23 cellular contexts compared by ENCODE assay signal in genomic region chr12:5185435-5186069, GRCh38.
A peak's percentile ranks its signal among the peaks of the same experiment; 100 is the strongest.
DNase-seq lines count a peak whose midpoint lies in the region; ATAC-seq and TF ChIP-seq lines count a peak whose summit lies in the region.
"Had no signal": no experiment of that assay in that cellular context is flagged by ENCODE, and none has a peak within 500 bp of the region (broad histone marks: within the 10 kb centered on the region; RNA-seq: fewer than 3 reads in every experiment).

No MANE protein-coding gene starts in this region.

- H3K4me3 Mint-ChIP-seq in H9 = no peak overlapping the region
- H3K4me3 Mint-ChIP-seq: activated naive CD4-positive, alpha-beta T cell treated with anti-CD3 and anti-CD28 coated beads, Interleukin-2, amount 50 U/mL, for 24 hours; B cell; IgD-negative memory B cell had no signal

- no peak overlapping the region for H3T11ph ChIP-seq in H9 (ENCODE audit: low read length)

- H4K5ac ChIP-seq in H9 (ENCODE audit: insufficient read length, low read depth, low read length) = no peak overlapping the region

- TF ChIP-seq CTCF in thoracic aorta (IDR thresholded peaks at IDR 0.05) (no peak), H9 (conservative IDR thresholded peaks at IDR 0.05) (no peak)

- H2BK120ac ChIP-seq in trophoblast cell (ENCODE audit: insufficient read depth, low read length, poor library complexity) (no peak overlapping the region), H9 (ENCODE audit: low read depth, low read length, poor library complexity, severe bottlenecking) (no peak overlapping the region)

- H3K9me3 Mint-ChIP-seq in H9 = no peaks in the 10 kb centered on the region; a peak in 1 of 5 replicates
- H3K9me3 Mint-ChIP-seq: activated naive CD4-positive, alpha-beta T cell treated with anti-CD3 and anti-CD28 coated beads, Interleukin-2, amount 50 U/mL, for 24 hours had no signal

- H3K27me3 Mint-ChIP-seq in H9 (ENCODE audit: low read depth) = no peaks in the 10 kb centered on the region; the same call in 1 of the 2 replicates

- no peak overlapping the region for H3K18ac ChIP-seq in trophoblast cell (ENCODE audit: low read length)
- no peak overlapping the region for H3K18ac ChIP-seq in H9 (ENCODE audit: insufficient read length, low read depth, low read length)

- H3K23me2 ChIP-seq in H9 (ENCODE audit: insufficient read length, low read depth, low read length, poor library complexity, severe bottlenecking) = no peaks in the 10 kb centered on the region

- no peak overlapping the region for H2BK15ac ChIP-seq in H9 (ENCODE audit: low read depth, low read length)

- H2BK5ac ChIP-seq in trophoblast cell (ENCODE audit: low read depth, low read length, poor library complexity) (no peak overlapping the region), H9 (ENCODE audit: insufficient read length, low read length) (no peak overlapping the region)

- H2AK5ac ChIP-seq in trophoblast cell (ENCODE audit: low read length) (no peak overlapping the region), H9 (ENCODE audit: insufficient read length, low read length) (no peak overlapping the region)

- H4K12ac ChIP-seq in trophoblast cell (ENCODE audit: low read depth, low read length) = no peak overlapping the region

- H3K27ac ChIP-seq in duodenal mucosa (ENCODE audit: low read depth, low read length) (no peak overlapping the region), thoracic aorta (peak overlapping the region; percentile 30 to 53), trophoblast cell (ENCODE audit: low read depth, low read length) (no peak overlapping the region), H9 (ENCODE audit: insufficient read length, low read depth, low read length) (no peak overlapping the region)
- H3K27ac ChIP-seq: brain microvascular endothelial cell, HL-60 had no signal

- WGBS in trophoblast cell (ENCODE audit: extremely low coverage, insufficient coverage, insufficient read length) = no CpG with 5 or more reads among the region's 8 CpGs
- no CpG with 5 or more reads among the region's 8 CpGs for WGBS in H9 (ENCODE audit: extremely low coverage, insufficient read length, low lambda C conversion rate)

- H3K79me2 ChIP-seq in trophoblast cell (ENCODE audit: control insufficient read depth, insufficient read depth, low read length, poor library complexity) (no peaks in the 10 kb centered on the region), H9 (ENCODE audit: insufficient read depth, low read length) (no peaks in the 10 kb centered on the region)

- no peak overlapping the region for H3K14ac ChIP-seq in trophoblast cell (ENCODE audit: low read length)
- no peak overlapping the region for H3K14ac ChIP-seq in H9 (ENCODE audit: insufficient read depth, low read length)

- no peak overlapping the region; a peak in 1 of 7 replicates for H3K27ac Mint-ChIP-seq in H9
- H3K27ac Mint-ChIP-seq: activated naive CD4-positive, alpha-beta T cell treated with anti-CD3 and anti-CD28 coated beads, Interleukin-2, amount 50 U/mL, for 24 hours; B cell; IgD-negative memory B cell had no signal

- H3K4me3 ChIP-seq in duodenal mucosa (ENCODE audit: low read depth in 1 of 2, low read length in 2 of 2) = peak overlapping the region; percentile 59 to 60
- H3K4me3 ChIP-seq in mucosa of stomach (ENCODE audit: low read length) = peak overlapping the region; percentile 6
- peak overlapping the region; percentile 68 for H3K4me3 ChIP-seq in thoracic aorta
- H3K4me3 ChIP-seq in trophoblast cell (ENCODE audit: low read depth, low read length) = no peak overlapping the region

- H3K27me3 ChIP-seq in duodenal mucosa (ENCODE audit: control insufficient read depth in 1 of 2, insufficient read depth in 2 of 2, low read length in 2 of 2) (no peaks in the 10 kb centered on the region), mucosa of stomach (ENCODE audit: control insufficient read depth, insufficient read depth, low read length) (no peaks in the 10 kb centered on the region), thoracic aorta (replicated peaks; ENCODE audit: insufficient read depth) (no peaks in the 10 kb centered on the region), trophoblast cell (ENCODE audit: insufficient read depth, low read length) (no peaks in the 10 kb centered on the region), H9 (ENCODE audit: insufficient read depth, low read length) (no peaks in the 10 kb centered on the region)
- H3K27me3 ChIP-seq: brain microvascular endothelial cell had no signal

- H3K36me3 Mint-ChIP-seq in H9 (ENCODE audit: insufficient read depth in 1 of 3, low read depth in 3 of 3) = no peaks in the 10 kb centered on the region; a peak in 1 of 7 replicates
- H3K36me3 Mint-ChIP-seq: activated naive CD4-positive, alpha-beta T cell treated with anti-CD3 and anti-CD28 coated beads, Interleukin-2, amount 50 U/mL, for 24 hours; IgD-negative memory B cell had no signal

- no peak overlapping the region for H2BK12ac ChIP-seq in trophoblast cell (ENCODE audit: low read length)
- H2BK12ac ChIP-seq in H9 (ENCODE audit: insufficient read length, low read depth, low read length) = no peak overlapping the region

- H3K79me1 ChIP-seq in trophoblast cell (ENCODE audit: low read length) (no peaks in the 10 kb centered on the region), H9 (ENCODE audit: insufficient read depth, low read depth, low read length, poor library complexity, severe bottlenecking) (no peaks in the 10 kb centered on the region)

- H3K4me2 ChIP-seq in trophoblast cell (ENCODE audit: low read length) (no peak overlapping the region), H9 (ENCODE audit: insufficient read depth, insufficient read length, low read length) (no peak overlapping the region)

- H3K56ac ChIP-seq in H9 (ENCODE audit: insufficient read length, low read depth, low read length) = no peak overlapping the region

- no peak overlapping the region for H3K23ac ChIP-seq in trophoblast cell (ENCODE audit: low read length)
- H3K23ac ChIP-seq in H9 (ENCODE audit: insufficient read length, low read depth, low read length) = no peak overlapping the region

- H3K36me3 ChIP-seq in duodenal mucosa (ENCODE audit: control insufficient read depth in 1 of 2, insufficient read depth in 2 of 2, low read length in 2 of 2) = no peaks in the 10 kb centered on the region
- H3K36me3 ChIP-seq in mucosa of stomach (ENCODE audit: control insufficient read depth, insufficient read depth, low read length) = no peaks in the 10 kb centered on the region
- H3K36me3 ChIP-seq in thoracic aorta = no peaks in the 10 kb centered on the region
- no peaks in the 10 kb centered on the region for H3K36me3 ChIP-seq in trophoblast cell (ENCODE audit: control insufficient read depth in 1 of 2, insufficient read depth in 2 of 2, low read length in 2 of 2)
- H3K36me3 ChIP-seq: brain microvascular endothelial cell had no signal

- DNase-seq in NCI-H2029 (lab: John Stamatoyannopoulos, UW) (peak; percentile 22), thoracic aorta (ENCODE audit: low spot score) (no peak), trophoblast cell (no peak), H9 (no peak)
- DNase-seq: activated CD4-positive, alpha-beta T cell treated with anti-CD3 and anti-CD28 coated beads, Interleukin-2, amount 50 U/mL, for 48 hours; activated T-cell treated with anti-CD3 and anti-CD28 coated beads, Interleukin-2, amount 50 U/mL, for 1 hour; brain microvascular endothelial cell; EL; hippocampal formation; islet precursor cell; NCI-H2081 treated with DMSO at 0.1 percent for 48 hours; NCI-H524; SHP77 treated with DMSO at 0.1 percent for 48 hours; stimulated activated naive CD8-positive, alpha-beta T cell treated with anti-CD3 and anti-CD28 coated beads, Interleukin-15, Interleukin-2, amounts not matched to agents 100 U/mL and 50 U/mL, for 24 hours had no signal

- H3K4me1 ChIP-seq in duodenal mucosa (ENCODE audit: control insufficient read depth in 1 of 2, insufficient read depth in 2 of 2, low read length in 2 of 2) (no peaks in the 10 kb centered on the region), mucosa of stomach (ENCODE audit: control insufficient read depth, insufficient read depth, low read length) (no peaks in the 10 kb centered on the region), thoracic aorta (ENCODE audit: control insufficient read depth in 1 of 2, low read depth in 2 of 2) (peaks cover 0 to 10% of the 10 kb centered on the region in 2 donors), trophoblast cell (ENCODE audit: control insufficient read depth in 1 of 2, insufficient read depth in 2 of 2, low read length in 2 of 2) (no peaks in the 10 kb centered on the region), H9 (ENCODE audit: insufficient read depth, low read length) (no peaks in the 10 kb centered on the region)

- H4K20me1 ChIP-seq in H9 (ENCODE audit: control insufficient read depth, insufficient read depth, insufficient read length) = no peaks in the 10 kb centered on the region

- peaks cover 7 to 8% of the 10 kb centered on the region in 2 experiments for H3K4me1 Mint-ChIP-seq in H9
- H3K4me1 Mint-ChIP-seq: activated naive CD4-positive, alpha-beta T cell treated with anti-CD3 and anti-CD28 coated beads, Interleukin-2, amount 50 U/mL, for 24 hours; B cell; IgD-negative memory B cell had no signal

- H3K4ac ChIP-seq in trophoblast cell (ENCODE audit: low read depth, low read length) (no peak overlapping the region), H9 (ENCODE audit: low read depth, low read length) (no peak overlapping the region)

- H2BK20ac ChIP-seq in H9 (ENCODE audit: low read depth, low read length, poor library complexity, severe bottlenecking) = no peak overlapping the region

- ATAC-seq in thoracic aorta (ENCODE audit: insufficient number of reproducible peaks, low FRiP score, low read depth) (no peak), GM18861 (IDR thresholded peaks at IDR 0.05; ENCODE audit: unreplicated experiment) (no peak), HG02678 (IDR thresholded peaks at IDR 0.05; ENCODE audit: unreplicated experiment) (no peak)
- ATAC-seq: esophagus mucosa; stimulated activated naive CD8-positive, alpha-beta T cell treated with anti-CD3 and anti-CD28 coated beads, Interleukin-15, Interleukin-2, amounts not matched to agents 100 U/mL and 50 U/mL, for 24 hours had no signal

- H3K9ac ChIP-seq in duodenal mucosa (ENCODE audit: low read depth in 1 of 2, low read length in 2 of 2) = peak overlapping the region in 1 of 2 donors; percentile 41
- H3K9ac ChIP-seq in mucosa of stomach (ENCODE audit: low read length) = peak overlapping the region; percentile 18
- H3K9ac ChIP-seq in trophoblast cell (ENCODE audit: low read length) = no peak overlapping the region
- H3K9ac ChIP-seq in H9 (ENCODE audit: extremely low read depth, insufficient read length, low read length) = no peak overlapping the region

- H4K8ac ChIP-seq in trophoblast cell (ENCODE audit: low read depth, low read length) (no peak overlapping the region), H9 (replicated peaks; ENCODE audit: insufficient read length, low read depth, low read length) (no peak overlapping the region)

- H2AFZ ChIP-seq in trophoblast cell (ENCODE audit: insufficient read depth, low read length, poor library complexity) = no peak overlapping the region
- H2AFZ ChIP-seq in H9 (ENCODE audit: low read length) = no peak overlapping the region

- H4K91ac ChIP-seq in trophoblast cell (ENCODE audit: low read depth, low read length) (no peak overlapping the region), H9 (ENCODE audit: insufficient read length, low read depth, low read length) (no peak overlapping the region)

- H3K9me3 ChIP-seq in duodenal mucosa (ENCODE audit: control insufficient read depth in 1 of 2, low read length in 2 of 2) (no peaks in the 10 kb centered on the region), mucosa of stomach (ENCODE audit: control insufficient read depth, low read length) (no peaks in the 10 kb centered on the region), thoracic aorta (no peaks in the 10 kb centered on the region), trophoblast cell (ENCODE audit: insufficient read depth, low read depth, low read length) (peaks cover 1% of the 10 kb centered on the region), H9 (ENCODE audit: control insufficient read depth, low read depth, low read length) (no peaks in the 10 kb centered on the region)

Comparison
In these comparisons a context has a peak if more than half of its experiments do, and no peak if none do; other contexts are left out.
1. H3K27ac ChIP-seq: peak in thoracic aorta (2 of 2); none in duodenal mucosa (single experiment), trophoblast cell (single experiment) and H9 (single experiment).